7 cellular contexts compared by ENCODE assay signal in genomic region chr13:44437356-44438233, GRCh38.
DNase-seq lines count a peak whose midpoint lies in the region; ATAC-seq lines count a peak whose summit lies in the region.

No MANE protein-coding gene starts in this region.

- WGBS in neuronal stem cell (ENCODE audit: extremely low coverage in 2 of 2, insufficient read length in 2 of 2, insufficient replicate concordance in 1 of 2), 2 donors: no CpG with 5 or more reads among the region's 5 CpGs

- H3K4ac ChIP-seq in neuronal stem cell (ENCODE audit: low read length): no peak overlapping the region

- peaks cover 21% of the 10 kb centered on the region for H3K36me3 Mint-ChIP-seq in T-cell

- peak overlapping the region; percentile 83 to 86 (median 86) for H3K4me3 Mint-ChIP-seq in T-cell

- POLR2A ChIA-PET in T-cell (lab: Charles Lee): interaction anchor here in 1 of 2 donors (0.5 kb wide), 1 partner anchor 534 kb away, joined by 3 read pairs; no protein-coding TSS in a partner anchor

- H3K27me3 Mint-ChIP-seq in T-cell: peaks cover 0 to 17% of the 10 kb centered on the region in 2 donors

- peaks cover 5% of the 10 kb centered on the region for H3K4me1 ChIP-seq in ES-I3 (ENCODE audit: insufficient read depth, low read length)
- H3K4me1 ChIP-seq in neuronal stem cell (ENCODE audit: control insufficient read depth in 2 of 2, insufficient read depth in 1 of 2, low read depth in 1 of 2, low read length in 2 of 2): peaks cover 9 to 16% of the 10 kb centered on the region in 2 donors

- peak overlapping the region; percentile 85 for H2AFZ ChIP-seq in neuronal stem cell (ENCODE audit: low read length)

- peaks cover 14% of the 10 kb centered on the region for H3K36me3 ChIP-seq in ES-I3 (ENCODE audit: insufficient read depth, low read length)
- peaks cover 13 to 30% of the 10 kb centered on the region in 2 donors for H3K36me3 ChIP-seq in neuronal stem cell (replicated peaks in 1 of 2; ENCODE audit: control insufficient read depth in 2 of 2, insufficient read depth in 2 of 2, low read length in 2 of 2)

- no peak overlapping the region for H3K27ac Mint-ChIP-seq in T-cell

- no peak overlapping the region for H3K14ac ChIP-seq in neuronal stem cell (ENCODE audit: low read length)

- DNase-seq in LoVo (ENCODE audit: low spot score) (peak; percentile 74), T-cell (no peak), fibroblast of gingiva (ENCODE audit: low read depth) (peak; percentile 27), neuronal stem cell (ENCODE audit: low spot score) (peak; percentile 36), NCI-H1048 (lab: John Stamatoyannopoulos, UW) (no peak)
- DNase-seq in stimulated activated CD4-positive, alpha-beta T cell treated with anti-CD3 and anti-CD28 coated beads, Interleukin-15, amount 100 ng/mL, for 24 hours: no peak

- no peaks in the 10 kb centered on the region for H3K9me3 ChIP-seq in ES-I3 (ENCODE audit: control insufficient read depth, insufficient read depth, low read length)
- H3K9me3 ChIP-seq in neuronal stem cell (replicated peaks in 1 of 2; ENCODE audit: control insufficient read depth in 2 of 2, insufficient read depth in 1 of 2, low read depth in 1 of 2, low read length in 2 of 2): no peaks in the 10 kb centered on the region

- H3K9ac ChIP-seq in ES-I3 (ENCODE audit: low read depth, low read length) (peak overlapping the region; percentile 64), neuronal stem cell (ENCODE audit: low read depth, low read length, poor library complexity) (no peak overlapping the region)

- peak in 2 of 4 experiments; percentile 28 to 39 for ATAC-seq in T-cell (replicated peaks in 1 of 4)

- CTCF ChIA-PET in T-cell (lab: Charles Lee): interaction anchor here (0.5 to 5.4 kb wide), 20 partner anchors 9 to 533 kb away, joined by 3 to 48 read pairs (median 4); no protein-coding TSS in a partner anchor

- H3K23ac ChIP-seq in neuronal stem cell (ENCODE audit: low read depth, low read length, poor library complexity): no peak overlapping the region

- no peak overlapping the region for H2AK5ac ChIP-seq in neuronal stem cell (ENCODE audit: low read depth, low read length)

- no peaks in the 10 kb centered on the region for H3K9me3 Mint-ChIP-seq in T-cell

- H2BK12ac ChIP-seq in neuronal stem cell (ENCODE audit: low read length): no peak overlapping the region

- H3K4me1 Mint-ChIP-seq in T-cell: peaks cover 29 to 33% (median 30%) of the 10 kb centered on the region in 3 donors

- no peak overlapping the region for H2BK120ac ChIP-seq in neuronal stem cell (ENCODE audit: low read depth, low read length)

- no peak overlapping the region for H2BK15ac ChIP-seq in neuronal stem cell (ENCODE audit: low read length)

- H4K91ac ChIP-seq in neuronal stem cell (ENCODE audit: low read depth, low read length, poor library complexity): no peak overlapping the region

- no peak overlapping the region for H3K18ac ChIP-seq in neuronal stem cell (ENCODE audit: low read length)

- peak overlapping the region in 1 of 2 donors; percentile 97 for H3K4me3 ChIP-seq in neuronal stem cell (ENCODE audit: low read length in 2 of 2)

- H4K8ac ChIP-seq in neuronal stem cell (ENCODE audit: low read depth, low read length): no peak overlapping the region

- no peak overlapping the region for H2BK5ac ChIP-seq in neuronal stem cell (ENCODE audit: low read length)

- no peak overlapping the region for H3K27ac ChIP-seq in neuronal stem cell (replicated peaks; ENCODE audit: low read length)

- H3K4me2 ChIP-seq in neuronal stem cell (ENCODE audit: insufficient read depth, low read length, poor library complexity, severe bottlenecking): no peak overlapping the region

- H3K27me3 ChIP-seq in neuronal stem cell (ENCODE audit: control insufficient read depth in 3 of 3, insufficient read depth in 3 of 3, low read depth in 1 of 3, low read length in 3 of 3): no peaks in the 10 kb centered on the region

- peaks cover 6% of the 10 kb centered on the region for H3K79me1 ChIP-seq in neuronal stem cell (ENCODE audit: low read depth, low read length)

Comparison
In these comparisons a context has a peak if more than half of its experiments do, and no peak if none do; other contexts are left out.
1. DNase-seq: peak in LoVo (single experiment), fibroblast of gingiva (single experiment) and neuronal stem cell (single experiment); none in T-cell (0 of 34), NCI-H1048 (single experiment) and stimulated activated CD4-positive, alpha-beta T cell treated with anti-CD3 and anti-CD28 coated beads, Interleukin-15, amount 100 ng/mL, for 24 hours (single experiment).